In genomic region chr16:23520500-23520899, GRCh38 we compare ENCODE assay signal across 1 cellular context.
TF ChIP-seq lines count a peak whose summit lies in the region.

No MANE protein-coding gene starts in this region.

TF ChIP-seq in GM12878, 131 proteins besides CTCF, POLR2A, EP300 and RAD21:
- TF ChIP-seq ATF7 (IDR thresholded peaks at IDR 0.05; ENCODE audit: low read depth) (no peak), MXI1 (IDR thresholded peaks at IDR 0.05; ENCODE audit: low read depth, low read length) (no peak), RUNX3 (IDR thresholded peaks at IDR 0.05; ENCODE audit: low read length) (no peak), RB1 (IDR thresholded peaks at IDR 0.05; ENCODE audit: borderline replicate concordance) (no peak), STAT3 (IDR thresholded peaks at IDR 0.05; ENCODE audit: low read depth, low read length) (no peak), MEF2B (IDR thresholded peaks at IDR 0.05; ENCODE audit: partially characterized antibody, poor library complexity, severe bottlenecking) (no peak), POU2F2 (IDR thresholded peaks at IDR 0.05; ENCODE audit: borderline replicate concordance, low read depth, low read length) (no peak), TCF12 (IDR thresholded peaks at IDR 0.05; ENCODE audit: low read depth, low read length) (no peak), MLLT1 (IDR thresholded peaks at IDR 0.05) (no peak), SMC3 (IDR thresholded peaks at IDR 0.05; ENCODE audit: borderline replicate concordance, low read length) (no peak), DPF2 (IDR thresholded peaks at IDR 0.05) (no peak), ESRRA (IDR thresholded peaks at IDR 0.05; ENCODE audit: low read length) (no peak)
- TF ChIP-seq, protein P1, sequence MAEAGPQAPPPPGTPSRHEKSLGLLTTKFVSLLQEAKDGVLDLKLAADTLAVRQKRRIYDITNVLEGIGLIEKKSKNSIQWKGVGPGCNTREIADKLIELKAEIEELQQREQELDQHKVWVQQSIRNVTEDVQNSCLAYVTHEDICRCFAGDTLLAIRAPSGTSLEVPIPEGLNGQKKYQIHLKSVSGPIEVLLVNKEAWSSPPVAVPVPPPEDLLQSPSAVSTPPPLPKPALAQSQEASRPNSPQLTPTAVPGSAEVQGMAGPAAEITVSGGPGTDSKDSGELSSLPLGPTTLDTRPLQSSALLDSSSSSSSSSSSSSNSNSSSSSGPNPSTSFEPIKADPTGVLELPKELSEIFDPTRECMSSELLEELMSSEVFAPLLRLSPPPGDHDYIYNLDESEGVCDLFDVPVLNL (IDR thresholded peaks at IDR 0.05; ENCODE audit: low read depth, low read length) = no peak
- TF ChIP-seq, protein P2, sequence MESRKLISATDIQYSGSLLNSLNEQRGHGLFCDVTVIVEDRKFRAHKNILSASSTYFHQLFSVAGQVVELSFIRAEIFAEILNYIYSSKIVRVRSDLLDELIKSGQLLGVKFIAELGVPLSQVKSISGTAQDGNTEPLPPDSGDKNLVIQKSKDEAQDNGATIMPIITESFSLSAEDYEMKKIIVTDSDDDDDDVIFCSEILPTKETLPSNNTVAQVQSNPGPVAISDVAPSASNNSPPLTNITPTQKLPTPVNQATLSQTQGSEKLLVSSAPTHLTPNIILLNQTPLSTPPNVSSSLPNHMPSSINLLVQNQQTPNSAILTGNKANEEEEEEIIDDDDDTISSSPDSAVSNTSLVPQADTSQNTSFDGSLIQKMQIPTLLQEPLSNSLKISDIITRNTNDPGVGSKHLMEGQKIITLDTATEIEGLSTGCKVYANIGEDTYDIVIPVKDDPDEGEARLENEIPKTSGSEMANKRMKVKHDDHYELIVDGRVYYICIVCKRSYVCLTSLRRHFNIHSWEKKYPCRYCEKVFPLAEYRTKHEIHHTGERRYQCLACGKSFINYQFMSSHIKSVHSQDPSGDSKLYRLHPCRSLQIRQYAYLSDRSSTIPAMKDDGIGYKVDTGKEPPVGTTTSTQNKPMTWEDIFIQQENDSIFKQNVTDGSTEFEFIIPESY (IDR thresholded peaks at IDR 0.05) = no peak
